15 cellular contexts compared by ENCODE assay signal in the genomic region with DNA sequence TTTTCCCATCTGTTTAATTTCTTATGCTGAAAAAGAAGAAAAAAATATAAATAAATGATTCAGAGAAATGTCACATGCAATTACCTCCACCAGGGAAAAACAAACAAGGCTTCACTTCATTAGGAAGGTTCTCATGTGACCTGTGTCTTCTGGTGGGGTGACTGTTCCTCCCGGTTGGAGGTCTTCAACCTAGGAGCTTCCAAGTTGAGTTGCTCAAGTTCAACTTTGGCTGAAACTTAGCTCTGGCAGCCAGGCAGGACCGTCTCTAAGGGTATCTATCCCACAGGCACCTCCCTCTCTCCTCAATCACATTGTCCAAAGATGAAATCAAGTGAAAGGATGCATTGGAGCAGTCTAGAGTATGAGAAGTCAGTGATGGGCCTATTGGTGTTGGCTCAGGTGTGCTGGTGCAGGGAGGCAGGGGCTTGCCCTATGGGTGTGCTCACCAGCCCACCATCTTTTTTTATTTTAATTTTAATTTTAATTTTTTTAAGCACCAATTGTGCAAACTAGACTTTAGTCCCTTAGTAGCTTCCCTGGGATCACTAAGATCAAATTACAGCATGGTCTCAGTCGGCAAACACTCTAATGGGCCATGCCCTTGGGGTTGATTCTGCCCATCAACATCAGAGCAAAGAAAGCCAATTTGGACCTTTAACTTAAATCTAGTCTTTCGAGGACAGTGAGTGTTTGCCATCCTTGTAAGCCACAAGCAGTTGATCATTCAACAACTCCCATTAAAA.
DNase-seq lines count a peak whose midpoint lies in the region; ATAC-seq and TF ChIP-seq lines count a peak whose summit lies in the region.
"Had no signal": no experiment of that assay in that cellular context is flagged by ENCODE, and none has a peak within 500 bp of the region (broad histone marks: within the 10 kb centered on the region; RNA-seq: fewer than 3 reads in every experiment).

No MANE protein-coding gene starts in this region.

- intact Hi-C loops in left ventricle myocardium superior (cut with micrococcal nuclease), result no loop called here
- intact Hi-C loops in sigmoid colon (cut with DNase I), result no loop called here

- DNase-seq in left ventricle myocardium superior (no peak), right atrium auricular region (ENCODE audit: low spot score) (no peak), NCI-H146 treated with DMSO at 0.1 percent for 48 hours (lab: John Stamatoyannopoulos, UW; ENCODE audit: unreplicated experiment) (peak; percentile 3), fibroblast of gingiva (ENCODE audit: low read depth) (peak; percentile 74), sigmoid colon (peak; percentile 67)
- no peak for DNase-seq in activated effector memory CD4-positive, alpha-beta T cell treated with anti-CD3 and anti-CD28 coated beads, Interleukin-2, amount 50 U/mL, for 16 hours
- DNase-seq: BE2C; CD4-positive, alpha-beta memory T cell; DMS79; HCEC 1CT; IMR-90 had no signal

- H3K4me3 ChIP-seq in right atrium auricular region, result no peak overlapping the region
- H3K4me3 ChIP-seq in sigmoid colon, result no peak overlapping the region
- H3K4me3 ChIP-seq: A549 had no signal

- TF ChIP-seq EP300 in sigmoid colon (IDR thresholded peaks at IDR 0.05), result no peak

- no peaks in the 10 kb centered on the region for H3K4me1 ChIP-seq in right atrium auricular region
- H3K4me1 ChIP-seq in sigmoid colon, result no peaks in the 10 kb centered on the region
- H3K4me1 ChIP-seq: A549, BE2C had no signal

- H3K27ac ChIP-seq in right atrium auricular region (no peak overlapping the region), sigmoid colon (no peak overlapping the region)
- H3K27ac ChIP-seq: A549, C4-2B had no signal

- TF ChIP-seq CTCF in right atrium auricular region (IDR thresholded peaks at IDR 0.05) (no peak), sigmoid colon (IDR thresholded peaks at IDR 0.05) (no peak)

- H3K27me3 ChIP-seq in right atrium auricular region (no peaks in the 10 kb centered on the region), sigmoid colon (no peaks in the 10 kb centered on the region)
- H3K27me3 ChIP-seq: BE2C had no signal

- TF ChIP-seq POLR2A in sigmoid colon (IDR thresholded peaks at IDR 0.05), result no peak

- WGBS in sigmoid colon, 2 donors, result 65 to 73% methylated on average over 4 of the region's 4 CpGs

- ATAC-seq in left ventricle myocardium superior (peak; percentile 42), GM18519 (IDR thresholded peaks at IDR 0.05; ENCODE audit: low FRiP score, unreplicated experiment) (no peak), HG02571 (IDR thresholded peaks at IDR 0.05; ENCODE audit: unreplicated experiment) (no peak)
- ATAC-seq: A549 had no signal

- H3K36me3 ChIP-seq in right atrium auricular region (no peaks in the 10 kb centered on the region), sigmoid colon (no peaks in the 10 kb centered on the region)
- H3K36me3 ChIP-seq: BE2C had no signal

- H3K9me3 ChIP-seq in right atrium auricular region, result no peaks in the 10 kb centered on the region
- H3K9me3 ChIP-seq in sigmoid colon, result no peaks in the 10 kb centered on the region
- H3K9me3 ChIP-seq: A549, BE2C had no signal

Comparison
In these comparisons a context has a peak if more than half of its experiments do, and no peak if none do; other contexts are left out.
1. DNase-seq: peak in NCI-H146 treated with DMSO at 0.1 percent for 48 hours (single experiment), fibroblast of gingiva (single experiment) and sigmoid colon (single experiment); none in left ventricle myocardium superior (single experiment), right atrium auricular region (single experiment) and activated effector memory CD4-positive, alpha-beta T cell treated with anti-CD3 and anti-CD28 coated beads, Interleukin-2, amount 50 U/mL, for 16 hours (single experiment).